ENCODE assay signal across 1 cellular context in genomic region chr10:33416209-33416608, GRCh38.
TF ChIP-seq lines count a peak whose summit lies in the region.

No MANE protein-coding gene starts in this region.

TF ChIP-seq in GM12878, 131 proteins besides CTCF, POLR2A, EP300 and RAD21 (continued from another document):
- no peak for TF ChIP-seq CUX1 (IDR thresholded peaks at IDR 0.05; ENCODE audit: insufficient replicate concordance, low read depth, low read length)
- no peak for TF ChIP-seq RFX5 (IDR thresholded peaks at IDR 0.05; ENCODE audit: low read depth, low read length)
- TF ChIP-seq MEF2A (IDR thresholded peaks at IDR 0.05; ENCODE audit: insufficient read depth, low read depth, low read length), result peak; percentile 69
- TF ChIP-seq GABPA (IDR thresholded peaks at IDR 0.05; ENCODE audit: low read depth), result peak; percentile 24; the same call in 1 of the 2 replicates
- peak; percentile 36; the same call in 1 of the 2 replicates for TF ChIP-seq NFIC (IDR thresholded peaks at IDR 0.05; ENCODE audit: low read depth, low read length)
- TF ChIP-seq IKZF2 (IDR thresholded peaks at IDR 0.05), result peak in 1 of 2 experiments; percentile 9; a peak in 1 of 4 replicates
- no peak for TF ChIP-seq ZZZ3 (IDR thresholded peaks at IDR 0.05; ENCODE audit: control insufficient read depth, insufficient read length, low read depth)
- peak; percentile 67 for TF ChIP-seq ATF2 (IDR thresholded peaks at IDR 0.05; ENCODE audit: low read length)
- peak in 1 of 2 experiments; percentile 9; a peak in 1 of 4 replicates for TF ChIP-seq BHLHE40 (IDR thresholded peaks at IDR 0.05; ENCODE audit: borderline replicate concordance in 1 of 2, low read depth in 2 of 2, low read length in 1 of 2)
- 0 out of 2 replicates have a peak, but pooled peaks have one; percentile 27 for TF ChIP-seq CREB1 (IDR thresholded peaks at IDR 0.05; ENCODE audit: low read depth)
- TF ChIP-seq MEF2B (IDR thresholded peaks at IDR 0.05; ENCODE audit: partially characterized antibody, poor library complexity, severe bottlenecking), result peak; percentile 31
- TF ChIP-seq PKNOX1 (IDR thresholded peaks at IDR 0.05), result no peak
- no peak for TF ChIP-seq RB1 (IDR thresholded peaks at IDR 0.05; ENCODE audit: borderline replicate concordance)
- no peak for TF ChIP-seq EZH2 (IDR thresholded peaks at IDR 0.05; ENCODE audit: borderline replicate concordance, control insufficient read depth, low read depth, low read length)
- 0 out of 2 replicates have a peak, but pooled peaks have one; percentile 16 for TF ChIP-seq IKZF1 (conservative IDR thresholded peaks at IDR 0.05)
- no peak for TF ChIP-seq CEBPB (IDR thresholded peaks at IDR 0.05; ENCODE audit: borderline replicate concordance in 1 of 2, low read depth in 2 of 2, low read length in 2 of 2)
